In genomic region chr1:160954158-160955104, GRCh38 we compare ENCODE assay signal across 9 cellular contexts. TPM values are rescaled to one million over a fixed set of nuclear protein-coding genes. Genes with fewer than 3 reads are reported as not detected.
A peak's percentile ranks its signal among the peaks of the same experiment; 100 is the strongest.
DNase-seq lines count a peak whose midpoint lies in the region; ATAC-seq and TF ChIP-seq lines count a peak whose summit lies in the region.
"Had no signal": no experiment of that assay in that cellular context is flagged by ENCODE, and none has a peak within 500 bp of the region (broad histone marks: within the 10 kb centered on the region; RNA-seq: fewer than 3 reads in every experiment).

TSS of gene ITLN2 (minus strand) at chr1:160954809. CDS start at chr1:160954741, 68 bp downstream.

- no peak within 1 kb of the TSS for H3K4me3 Mint-ChIP-seq in HFFc6

- H3K9me3 ChIP-seq in Peyer's patch: no peaks in the 10 kb centered on the region
- no peaks in the 10 kb centered on the region for H3K9me3 ChIP-seq in iPS DF 6.9 (ENCODE audit: control insufficient read depth, insufficient read depth, low read length)
- no peaks in the 10 kb centered on the region for H3K9me3 ChIP-seq in suprapubic skin

- WGBS in iPS DF 6.9 (ENCODE audit: insufficient coverage, insufficient read length): no CpG with 5 or more reads among the region's 8 CpGs
- 78% methylated on average over 8 of the region's 8 CpGs for WGBS in suprapubic skin

- ATAC-seq in GM18520 (IDR thresholded peaks at IDR 0.05; ENCODE audit: unreplicated experiment): no peak

- TF ChIP-seq POLR2A in Peyer's patch (IDR thresholded peaks at IDR 0.05) (no peak), suprapubic skin (IDR thresholded peaks at IDR 0.05) (no peak)

- H3K36me3 ChIP-seq in Peyer's patch: no peaks in the 10 kb centered on the region
- no peaks in the 10 kb centered on the region for H3K36me3 ChIP-seq in iPS DF 6.9 (ENCODE audit: control insufficient read depth, insufficient read depth, low read length)
- no peaks in the 10 kb centered on the region for H3K36me3 ChIP-seq in suprapubic skin

- H3K4me3 ChIP-seq in Peyer's patch: no peak within 1 kb of the TSS
- H3K4me3 ChIP-seq in iPS DF 6.9 (ENCODE audit: low read length): no peak within 1 kb of the TSS
- no peak within 1 kb of the TSS for H3K4me3 ChIP-seq in suprapubic skin

- TF ChIP-seq CTCF in HFFc6 (IDR thresholded peaks at IDR 0.05) (peak; percentile 82), Peyer's patch (IDR thresholded peaks at IDR 0.05) (peak; percentile 20 to 86 (median 72)), suprapubic skin (IDR thresholded peaks at IDR 0.05) (peak in 1 of 2 donors; percentile 31)

- DNase-seq in EH (ENCODE audit: low read depth) (peak; percentile 47), HFFc6 (peak; percentile 28), Peyer's patch (peak; percentile 20 to 77 (median 68)), iPS DF 6.9 (ENCODE audit: low read depth, low spot score) (peak; percentile 68), suprapubic skin (ENCODE audit: low spot score in 2 of 2) (no peak)
- DNase-seq in activated effector memory CD4-positive, alpha-beta T cell treated with Interleukin-2 at 50 U/mL for 16 hours: peak; percentile 18
- peak; percentile 8 to 28 for DNase-seq in stimulated activated CD4-positive, alpha-beta T cell treated with anti-CD3 and anti-CD28 coated beads, Interleukin-4, amount 100 ng/mL, for 48 hours (ENCODE audit: low read depth in 2 of 2)

- H3K27ac Mint-ChIP-seq in HFFc6: no peak within 1 kb of the TSS

- H3K4me1 ChIP-seq in Peyer's patch: no peaks in the 10 kb centered on the region
- H3K4me1 ChIP-seq in iPS DF 6.9 (ENCODE audit: control insufficient read depth, insufficient read depth, low read length): peaks cover 2% of the 10 kb centered on the region; the same call in 1 of the 2 replicates
- H3K4me1 ChIP-seq in suprapubic skin: peaks cover 18% of the 10 kb centered on the region

- H3K36me3 Mint-ChIP-seq in HFFc6 (ENCODE audit: low read depth): no peaks in the 10 kb centered on the region

- H3K27me3 Mint-ChIP-seq in HFFc6 (ENCODE audit: insufficient read depth): peaks cover 22% of the 10 kb centered on the region

- H3K4me1 Mint-ChIP-seq in HFFc6 (ENCODE audit: low read depth): peaks cover 10% of the 10 kb centered on the region

- H3K27me3 ChIP-seq in Peyer's patch (no peaks in the 10 kb centered on the region), iPS DF 6.9 (ENCODE audit: control insufficient read depth, insufficient read depth, low read length) (no peaks in the 10 kb centered on the region), suprapubic skin (no peaks in the 10 kb centered on the region)

- no peaks in the 10 kb centered on the region for H3K9me3 Mint-ChIP-seq in HFFc6

- no peak within 1 kb of the TSS for H3K27ac ChIP-seq in Peyer's patch
- H3K27ac ChIP-seq in iPS DF 6.9 (ENCODE audit: low read length): no peak within 1 kb of the TSS
- no peak within 1 kb of the TSS for H3K27ac ChIP-seq in suprapubic skin

- no peak for TF ChIP-seq EP300 in suprapubic skin (IDR thresholded peaks at IDR 0.05)

RNA-seq across cellular contexts. Expression of gene ITLN2, which starts in this region (rescaled TPM):
- not detected for total RNA-seq in HFFc6 (2021; fragmentation: NEBNext Ultra II Directional; extraction: Animal tissue kit (Norgen Biotek cat#: 25700))
- total RNA-seq in Peyer's patch (10 to 100 TPM; 37.0 to 76.7 (median 54.1) TPM), suprapubic skin (1 to 10 TPM in 1 of 4 donors, under 1 TPM in 1, not detected in 2; 0.55 to 1.2 TPM)
- total RNA-seq: temporal lobe had no signal

Comparison
In these comparisons a context has a peak if more than half of its experiments do, and no peak if none do; other contexts are left out.
1. RNA of gene ITLN2 (total RNA-seq): 37.0 to 76.7 TPM in Peyer's patch; 0.55 to 1.2 TPM in suprapubic skin and not detected in HFFc6; every median in the first group is over 10 times any median in the second.
2. Peak in DNase-seq in HFFc6; RNA of the gene not detected or under 1 TPM.
3. DNase-seq: peak in EH (single experiment), Peyer's patch (3 of 3), activated effector memory CD4-positive, alpha-beta T cell treated with Interleukin-2 at 50 U/mL for 16 hours (single experiment), iPS DF 6.9 (single experiment) and stimulated activated CD4-positive, alpha-beta T cell treated with anti-CD3 and anti-CD28 coated beads, Interleukin-4, amount 100 ng/mL, for 48 hours (2 of 2); none in suprapubic skin (0 of 2).